In the genomic region with DNA sequence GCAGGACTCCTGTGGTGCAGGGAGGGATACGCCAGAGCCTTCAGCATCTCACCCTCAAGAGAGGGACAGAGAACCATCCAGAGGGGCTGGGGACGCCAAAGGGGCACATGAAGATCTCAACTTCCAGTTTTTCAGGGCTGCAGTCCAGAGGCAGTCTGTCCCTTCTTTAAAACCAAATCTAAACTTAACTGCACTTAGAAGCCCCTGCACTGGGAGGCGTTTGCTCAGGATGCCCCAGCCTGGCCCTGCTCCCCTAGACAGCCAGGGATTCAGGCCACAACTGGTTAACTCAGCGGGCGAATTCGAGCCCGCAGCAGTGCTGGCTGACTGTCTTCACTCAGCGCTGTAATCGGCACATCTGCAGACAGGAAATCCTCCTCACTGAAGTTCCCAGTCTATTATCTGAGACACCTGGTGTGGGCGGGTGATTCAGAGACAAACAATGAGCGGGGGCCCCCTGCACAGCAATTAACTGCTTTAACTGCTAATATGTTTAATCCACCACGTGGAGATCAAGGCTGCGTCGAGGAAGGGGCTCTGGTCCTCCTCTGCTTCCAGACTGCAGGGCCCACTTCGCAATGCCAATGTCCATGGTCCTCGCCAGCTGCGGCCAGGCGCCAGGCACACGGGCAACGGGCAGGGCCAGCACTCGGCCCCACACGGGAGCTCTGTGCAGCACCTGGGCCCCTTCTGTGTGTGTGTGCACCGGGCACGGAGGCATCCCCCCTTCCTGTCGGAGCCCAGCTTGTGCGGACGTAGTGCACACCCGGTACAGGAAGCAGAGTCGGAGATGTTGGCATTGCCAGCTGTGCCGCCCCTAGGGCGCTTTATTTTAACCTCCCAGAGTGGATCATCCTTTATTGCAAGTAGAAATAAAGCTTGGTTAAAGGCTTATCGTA, we compare ENCODE assay signal across 8 cellular contexts. TPM values are rescaled to one million over a fixed set of nuclear protein-coding genes. Genes with fewer than 3 reads are reported as not detected.
DNase-seq lines count a peak whose midpoint lies in the region; ATAC-seq and TF ChIP-seq lines count a peak whose summit lies in the region.

No MANE protein-coding gene starts in this region.

- no peaks in the 10 kb centered on the region for H3K27me3 ChIP-seq in right lobe of liver

- 39% methylated on average over 10 of the region's 32 CpGs for WGBS in right lobe of liver (ENCODE audit: insufficient coverage, low coverage, low lambda C conversion rate, missing lambda C conversion rate)

- intact Hi-C loops in right lobe of liver (cut with DNase I) = loop anchor here in 1 of 2 donors (10.0 kb wide), 1 partner anchor 107 kb away; no protein-coding TSS in a partner anchor

- H3K27ac ChIP-seq in right lobe of liver = no peak overlapping the region

- H3K4me3 ChIP-seq in right lobe of liver = no peak overlapping the region

- ATAC-seq in GM18517 (IDR thresholded peaks at IDR 0.05; ENCODE audit: unreplicated experiment) (peak; percentile 59), right lobe of liver (peak in 3 of 4 donors; percentile 24 to 33 (median 26)), GM19023 (IDR thresholded peaks at IDR 0.05; ENCODE audit: unreplicated experiment) (no peak), GM18867 (IDR thresholded peaks at IDR 0.05; ENCODE audit: unreplicated experiment) (no peak)

- peak; percentile 74 for DNase-seq in MV-4-11 (lab: John Stamatoyannopoulos, UW)
- DNase-seq in T-helper 2 cell = peak; percentile 35 to 90 (median 74)
- DNase-seq in astrocyte of the hippocampus (ENCODE audit: low read depth, low spot score) = peak; percentile 55
- DNase-seq in right lobe of liver = no peak
- peak; percentile 47 for DNase-seq in stimulated activated CD8-positive, alpha-beta memory T cell treated with anti-CD3 and anti-CD28 coated beads, Interleukin-15, amount 100 ng/mL, for 1 hour (ENCODE audit: low read depth)

- peaks cover 0 to 6% (median 0%) of the 10 kb centered on the region in 4 donors for H3K4me1 ChIP-seq in right lobe of liver

- no peak for TF ChIP-seq CTCF in right lobe of liver (IDR thresholded peaks at IDR 0.05)

- TF ChIP-seq POLR2A in right lobe of liver (IDR thresholded peaks at IDR 0.05) = no peak

- no peaks in the 10 kb centered on the region for H3K9me3 ChIP-seq in right lobe of liver

- H3K36me3 ChIP-seq in right lobe of liver = peaks cover 0 to 19% (median 2%) of the 10 kb centered on the region in 4 donors

RNA-seq across cellular contexts. Expression of a gene that starts 36.9 kb away (rescaled TPM):
- 1 to 10 TPM; 1.4 to 3.2 (median 2.7) TPM for total RNA-seq in right lobe of liver

RNA-seq across cellular contexts. Expression of a gene that starts 36.9 kb away (rescaled TPM):
- total RNA-seq in right lobe of liver = 1 to 10 TPM; 6.4 to 9.1 (median 6.6) TPM

RNA-seq across cellular contexts. Expression of a gene that starts 50.0 kb away (rescaled TPM):
- total RNA-seq in right lobe of liver = 100 to 1,000 TPM; 144 to 270 (median 200) TPM

RNA-seq across cellular contexts. Expression of a gene that starts 50.0 kb away (rescaled TPM):
- total RNA-seq in right lobe of liver = 10 to 100 TPM; 35.9 to 47.8 (median 44.3) TPM

Comparison
In these comparisons a context has a peak if more than half of its experiments do, and no peak if none do; other contexts are left out.
1. ATAC-seq: peak in GM18517 (single experiment) and right lobe of liver (3 of 4); none in GM19023 (single experiment) and GM18867 (single experiment).
2. DNase-seq: peak in MV-4-11 (single experiment), T-helper 2 cell (5 of 5), astrocyte of the hippocampus (single experiment) and stimulated activated CD8-positive, alpha-beta memory T cell treated with anti-CD3 and anti-CD28 coated beads, Interleukin-15, amount 100 ng/mL, for 1 hour (single experiment); none in right lobe of liver (0 of 3).